16 cellular contexts compared by ENCODE assay signal in genomic region chr10:133008736-133009135, GRCh38.
DNase-seq lines count a peak whose midpoint lies in the region; ATAC-seq and TF ChIP-seq lines count a peak whose summit lies in the region.
"Had no signal": no experiment of that assay in that cellular context is flagged by ENCODE, and none has a peak within 500 bp of the region (broad histone marks: within the 10 kb centered on the region; RNA-seq: fewer than 3 reads in every experiment).

No MANE protein-coding gene starts in this region.

- no peaks in the 10 kb centered on the region for H4K20me1 ChIP-seq in BLaER1

- 87% methylated on average over 4 of the region's 11 CpGs; no CpG with 5 or more reads in 1 of the 2 donors for WGBS in esophagus squamous epithelium, 2 donors
- 67% methylated on average over 3 of the region's 11 CpGs for WGBS in suprapubic skin

- 0 out of 2 replicates have a peak overlapping the region, but pooled peaks have one; percentile 18 for H3K4me2 ChIP-seq in BLaER1

- H3K27me3 ChIP-seq in BLaER1 (0 out of 2 replicates have a peak, but pooled peaks cover 3% of the 10 kb centered on the region), esophagus squamous epithelium (peaks cover 0 to 2% (median 0%) of the 10 kb centered on the region in 4 donors), mucosa of stomach (ENCODE audit: control insufficient read depth, insufficient read depth, low read length) (no peaks in the 10 kb centered on the region), suprapubic skin (peaks cover 1% of the 10 kb centered on the region)

- H3K9ac ChIP-seq in BLaER1 (no peak overlapping the region), mucosa of stomach (ENCODE audit: low read length) (peak overlapping the region; percentile 74)

- no peak for ATAC-seq in left colon
- ATAC-seq: CD8-positive, alpha-beta T cell had no signal

- H3K4me1 ChIP-seq in BLaER1 (peaks cover 52% of the 10 kb centered on the region), esophagus squamous epithelium (peaks cover 7 to 18% (median 10%) of the 10 kb centered on the region in 3 donors), mucosa of stomach (ENCODE audit: control insufficient read depth, insufficient read depth, low read length) (peaks cover 46% of the 10 kb centered on the region), suprapubic skin (peaks cover 16% of the 10 kb centered on the region)

- H3K4me3 ChIP-seq in BLaER1 (no peak overlapping the region), esophagus squamous epithelium (no peak overlapping the region), mucosa of stomach (ENCODE audit: low read length) (no peak overlapping the region), suprapubic skin (peak overlapping the region; percentile 32)
- H3K4me3 ChIP-seq: K562 had no signal

- H3K27ac ChIP-seq in BLaER1 = no peak overlapping the region
- H3K27ac ChIP-seq in esophagus squamous epithelium = peak overlapping the region in 3 of 4 donors; percentile 79 to 86 (median 83)
- no peak overlapping the region for H3K27ac ChIP-seq in suprapubic skin

- no peak for TF ChIP-seq CTCF in esophagus squamous epithelium (IDR thresholded peaks at IDR 0.05)
- no peak for TF ChIP-seq CTCF in suprapubic skin (IDR thresholded peaks at IDR 0.05)

- no peaks in the 10 kb centered on the region for H3K36me3 ChIP-seq in BLaER1
- no peaks in the 10 kb centered on the region for H3K36me3 ChIP-seq in esophagus squamous epithelium
- H3K36me3 ChIP-seq in mucosa of stomach (ENCODE audit: control insufficient read depth, insufficient read depth, low read length) = no peaks in the 10 kb centered on the region
- no peaks in the 10 kb centered on the region for H3K36me3 ChIP-seq in suprapubic skin

- TF ChIP-seq EP300 in suprapubic skin (IDR thresholded peaks at IDR 0.05) = no peak

- no peaks in the 10 kb centered on the region for H3K9me3 ChIP-seq in BLaER1
- no peaks in the 10 kb centered on the region for H3K9me3 ChIP-seq in esophagus squamous epithelium
- H3K9me3 ChIP-seq in mucosa of stomach (ENCODE audit: control insufficient read depth, low read length) = no peaks in the 10 kb centered on the region
- H3K9me3 ChIP-seq in suprapubic skin = no peaks in the 10 kb centered on the region

- intact Hi-C loops in esophagus squamous epithelium (cut with DNase I) (no loop called here), left colon (cut with DNase I, micrococcal nuclease) (no loop called here)

- no peak for TF ChIP-seq POLR2A in esophagus squamous epithelium (IDR thresholded peaks at IDR 0.05)
- TF ChIP-seq POLR2A in suprapubic skin (IDR thresholded peaks at IDR 0.05) = no peak

- DNase-seq in esophagus squamous epithelium (lab: John Stamatoyannopoulos, UW) (no peak), suprapubic skin (ENCODE audit: low spot score in 2 of 2) (no peak), anterior cingulate cortex (lab: John Stamatoyannopoulos, UW) (no peak), left colon (no peak), NCI-H1436 treated with DMSO at 0.1 percent for 48 hours (lab: John Stamatoyannopoulos, UW) (no peak), middle frontal gyrus (ENCODE audit: extremely low spot score, low spot score) (no peak)
- DNase-seq: CD8-positive, alpha-beta T cell; DMS53; NCI-H1105; NCI-H1694 treated with DMSO at 0.1 percent for 48 hours; NCI-H748 treated with DMSO at 0.1 percent for 48 hours; NK-92 treated with Interleukin-12 subunit alpha and Interleukin-12 subunit beta, amount 100 ng/mL, for 24 hours; SIG-M5 had no signal

Comparison
In these comparisons a context has a peak if more than half of its experiments do, and no peak if none do; other contexts are left out.
1. H3K27ac ChIP-seq: peak in esophagus squamous epithelium (3 of 4); none in BLaER1 (single experiment) and suprapubic skin (single experiment).